8 cellular contexts compared by ENCODE assay signal in genomic region chr2:42117923-42118758, GRCh38.
DNase-seq lines count a peak whose midpoint lies in the region; ATAC-seq, FAIRE-seq and TF ChIP-seq lines count a peak whose summit lies in the region.

No MANE protein-coding gene starts in this region.

- in situ Hi-C loops in brain microvascular endothelial cell (cut with HindIII; ENCODE audit: low pct_ligation_motif_present, low sequenced_read_pairs), result loop anchor here (25.0 kb wide), 1 partner anchor 194 kb away; no protein-coding TSS in a partner anchor

- peak overlapping the region; percentile 57 for H3K27ac ChIP-seq in brain microvascular endothelial cell

- H3K4me3 ChIP-seq in brain microvascular endothelial cell (ENCODE audit: low read depth, low read length), result no peak overlapping the region

- TF ChIP-seq CTCF in brain microvascular endothelial cell (IDR thresholded peaks at IDR 0.05; ENCODE audit: low read depth, low read length, missing control alignments), result no peak

- peak; percentile 95 for ATAC-seq in GM18502 (IDR thresholded peaks at IDR 0.05; ENCODE audit: poor library complexity, unreplicated experiment)

- no peaks in the 10 kb centered on the region for H3K27me3 ChIP-seq in brain microvascular endothelial cell (replicated peaks)

- DNase-seq in H54 (ENCODE audit: insufficient read length, low spot score) (no peak), LoVo (ENCODE audit: low spot score) (peak; percentile 71), brain microvascular endothelial cell (peak; percentile 63), midbrain (lab: John Stamatoyannopoulos, UW) (peak; percentile 18), DMS79 treated with DMSO at 0.1 percent for 48 hours (lab: John Stamatoyannopoulos, UW) (no peak), DMS114 treated with DMSO at 0.1 percent for 48 hours (lab: John Stamatoyannopoulos, UW; ENCODE audit: unreplicated experiment) (no peak)
- DNase-seq in central memory CD4-positive, alpha-beta T cell, result no peak

- FAIRE-seq in H54 (lab: Jason Lieb, UNC), result peak; percentile 99

- no peak for TF ChIP-seq POLR2A in H54 (IDR thresholded peaks at IDR 0.05; ENCODE audit: low read depth, low read length)

- H3K36me3 ChIP-seq in brain microvascular endothelial cell (replicated peaks), result no peaks in the 10 kb centered on the region

Comparison
In these comparisons a context has a peak if more than half of its experiments do, and no peak if none do; other contexts are left out.
1. DNase-seq: peak in LoVo (single experiment), brain microvascular endothelial cell (single experiment) and midbrain (single experiment); none in H54 (single experiment), DMS79 treated with DMSO at 0.1 percent for 48 hours (single experiment), central memory CD4-positive, alpha-beta T cell (single experiment) and DMS114 treated with DMSO at 0.1 percent for 48 hours (single experiment).